14 cellular contexts compared by ENCODE assay signal in the genomic region with DNA sequence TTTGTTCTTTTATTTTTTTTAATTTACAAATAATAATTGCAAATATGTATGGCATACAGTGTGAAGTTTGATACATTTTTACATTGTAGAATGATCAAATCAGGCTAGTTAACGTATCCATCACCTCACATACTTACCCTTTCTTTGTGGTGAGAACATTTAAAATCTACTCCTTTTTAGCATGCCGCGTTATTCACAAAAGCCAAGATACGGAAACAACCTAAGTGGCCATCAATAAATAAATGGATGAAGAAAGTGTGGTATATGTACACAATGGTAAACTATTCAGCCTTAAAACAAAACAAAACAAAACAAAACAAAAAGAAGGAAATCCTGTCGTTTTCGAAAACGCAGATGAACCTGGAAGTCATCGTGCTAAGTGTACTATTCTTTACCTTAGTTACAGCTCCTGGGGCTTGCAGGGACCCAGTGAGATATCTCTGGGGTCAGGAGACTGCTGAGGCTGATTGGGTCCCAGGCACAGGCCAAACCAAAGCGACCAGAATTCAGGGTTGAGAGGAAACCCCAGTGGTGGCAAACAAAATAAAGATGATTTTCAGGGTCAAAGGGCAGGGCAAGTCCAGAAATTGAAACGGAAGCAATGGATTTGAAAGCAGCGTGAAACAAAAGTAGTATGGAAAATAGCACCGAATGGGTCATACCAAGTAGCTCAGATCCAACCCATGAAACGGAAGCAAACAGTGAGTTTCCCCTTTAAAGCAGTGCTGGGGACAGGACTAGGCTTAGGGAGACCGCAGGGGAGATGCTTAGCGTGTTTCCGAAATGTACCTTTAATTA.
DNase-seq lines count a peak whose midpoint lies in the region; ATAC-seq and TF ChIP-seq lines count a peak whose summit lies in the region.
"Had no signal": no experiment of that assay in that cellular context is flagged by ENCODE, and none has a peak within 500 bp of the region (broad histone marks: within the 10 kb centered on the region; RNA-seq: fewer than 3 reads in every experiment).

No MANE protein-coding gene starts in this region.

- peaks cover 0 to 3% (median 0%) of the 10 kb centered on the region in 45 donors for H3K27me3 ChIP-seq in dorsolateral prefrontal cortex
- H3K27me3 ChIP-seq: BE2C had no signal

- no peaks in the 10 kb centered on the region for H3K36me3 ChIP-seq in HEK293 (ENCODE audit: control insufficient read depth in 2 of 2, insufficient read depth in 1 of 2, low read length in 2 of 2)
- H3K36me3 ChIP-seq: BE2C had no signal

- H3K27me3 Mint-ChIP-seq in WTC11 (ENCODE audit: low read depth) (no peaks in the 10 kb centered on the region), endothelial cell (ENCODE audit: unreplicated experiment) (no peaks in the 10 kb centered on the region)

- TF ChIP-seq CTCF in HEK293 (tag by site-specific recombination; IDR thresholded peaks at IDR 0.05): no peak
- no peak for TF ChIP-seq CTCF in WTC11 (IDR thresholded peaks at IDR 0.05)
- no peak for TF ChIP-seq CTCF in endothelial cell (IDR thresholded peaks at IDR 0.05; ENCODE audit: unreplicated experiment)
- no peak for TF ChIP-seq CTCF in dorsolateral prefrontal cortex (IDR thresholded peaks at IDR 0.05 in 54 of 56, conservative IDR thresholded peaks at IDR 0.05 in 2 of 56; ENCODE audit: low read depth in 1 of 56, partially characterized antibody in 56 of 56)

- H3K4me1 ChIP-seq in HEK293 (ENCODE audit: control insufficient read depth, insufficient read depth, low read length): no peaks in the 10 kb centered on the region
- H3K4me1 ChIP-seq: A549, BE2C had no signal

- H3K4me3 Mint-ChIP-seq in WTC11 (no peak overlapping the region), endothelial cell (ENCODE audit: unreplicated experiment) (no peak overlapping the region)
- H3K4me3 Mint-ChIP-seq: CD14-positive monocyte; CD8-positive, alpha-beta memory T cell; IgD-negative memory B cell had no signal

- H3K9me3 ChIP-seq in HEK293 (ENCODE audit: control insufficient read depth, insufficient read depth, low read depth, low read length): no peaks in the 10 kb centered on the region
- H3K9me3 ChIP-seq: A549, BE2C, Caco-2 had no signal

- POLR2A ChIA-PET in HEK293 (lab: Yijun Ruan, JAX): no interaction called here
- POLR2A ChIA-PET in WTC11 (lab: Charles Lee): no interaction called here

- 0 out of 2 replicates have a peak, but pooled peaks have one; percentile 14 for ATAC-seq in WTC11
- ATAC-seq: A549 had no signal

- DNase-seq in WTC11 (ENCODE audit: low spot score) (no peak), endothelial cell (ENCODE audit: low spot score) (no peak), dorsolateral prefrontal cortex (no peak), SW 1271 (lab: John Stamatoyannopoulos, UW) (no peak)
- no peak for DNase-seq in central memory CD4-positive, alpha-beta T cell
- DNase-seq: CD8-positive, alpha-beta memory T cell; DND-41; GDM1 had no signal

- H3K36me3 Mint-ChIP-seq in WTC11: no peaks in the 10 kb centered on the region
- no peaks in the 10 kb centered on the region for H3K36me3 Mint-ChIP-seq in endothelial cell (ENCODE audit: low read depth, unreplicated experiment)
- H3K36me3 Mint-ChIP-seq: CD14-positive monocyte; CD8-positive, alpha-beta memory T cell had no signal

- CTCF ChIA-PET in HEK293 (lab: Yijun Ruan, JAX) (interaction anchor here (0.7 kb wide), 1 partner anchor 187 kb away, joined by 3 read pairs; no protein-coding TSS in a partner anchor), WTC11 (lab: Charles Lee) (interaction anchor here (0.6 kb wide), 1 partner anchor 216 kb away, joined by 3 read pairs; no protein-coding TSS in a partner anchor)

- H3K27ac ChIP-seq in HEK293 (ENCODE audit: extremely low read depth, low read depth, low read length): no peak overlapping the region
- H3K27ac ChIP-seq in dorsolateral prefrontal cortex: no peak overlapping the region

- intact Hi-C loops in dorsolateral prefrontal cortex (cut with DNase I): no loop called here

- H3K4me3 ChIP-seq in HEK293 (ENCODE audit: low read depth, low read length) (no peak overlapping the region), dorsolateral prefrontal cortex (no peak overlapping the region)
- H3K4me3 ChIP-seq: A549 had no signal

- H3K27ac Mint-ChIP-seq in WTC11 (no peak overlapping the region), endothelial cell (ENCODE audit: unreplicated experiment) (peak overlapping the region; percentile 70)
- H3K27ac Mint-ChIP-seq: CD14-positive monocyte; CD8-positive, alpha-beta memory T cell; IgD-negative memory B cell had no signal

- H3K9me3 Mint-ChIP-seq in WTC11 (peaks cover 10% of the 10 kb centered on the region), endothelial cell (ENCODE audit: unreplicated experiment) (no peaks in the 10 kb centered on the region)

- H3K4me1 Mint-ChIP-seq in WTC11 (peaks cover 34% of the 10 kb centered on the region), endothelial cell (ENCODE audit: unreplicated experiment) (peaks cover 17% of the 10 kb centered on the region)
- H3K4me1 Mint-ChIP-seq: CD14-positive monocyte; CD8-positive, alpha-beta memory T cell; IgD-negative memory B cell had no signal

TF ChIP-seq in HEK293, 187 proteins besides CTCF, POLR2A, EP300 and RAD21 (continues in another document):
- TF ChIP-seq, protein P1, sequence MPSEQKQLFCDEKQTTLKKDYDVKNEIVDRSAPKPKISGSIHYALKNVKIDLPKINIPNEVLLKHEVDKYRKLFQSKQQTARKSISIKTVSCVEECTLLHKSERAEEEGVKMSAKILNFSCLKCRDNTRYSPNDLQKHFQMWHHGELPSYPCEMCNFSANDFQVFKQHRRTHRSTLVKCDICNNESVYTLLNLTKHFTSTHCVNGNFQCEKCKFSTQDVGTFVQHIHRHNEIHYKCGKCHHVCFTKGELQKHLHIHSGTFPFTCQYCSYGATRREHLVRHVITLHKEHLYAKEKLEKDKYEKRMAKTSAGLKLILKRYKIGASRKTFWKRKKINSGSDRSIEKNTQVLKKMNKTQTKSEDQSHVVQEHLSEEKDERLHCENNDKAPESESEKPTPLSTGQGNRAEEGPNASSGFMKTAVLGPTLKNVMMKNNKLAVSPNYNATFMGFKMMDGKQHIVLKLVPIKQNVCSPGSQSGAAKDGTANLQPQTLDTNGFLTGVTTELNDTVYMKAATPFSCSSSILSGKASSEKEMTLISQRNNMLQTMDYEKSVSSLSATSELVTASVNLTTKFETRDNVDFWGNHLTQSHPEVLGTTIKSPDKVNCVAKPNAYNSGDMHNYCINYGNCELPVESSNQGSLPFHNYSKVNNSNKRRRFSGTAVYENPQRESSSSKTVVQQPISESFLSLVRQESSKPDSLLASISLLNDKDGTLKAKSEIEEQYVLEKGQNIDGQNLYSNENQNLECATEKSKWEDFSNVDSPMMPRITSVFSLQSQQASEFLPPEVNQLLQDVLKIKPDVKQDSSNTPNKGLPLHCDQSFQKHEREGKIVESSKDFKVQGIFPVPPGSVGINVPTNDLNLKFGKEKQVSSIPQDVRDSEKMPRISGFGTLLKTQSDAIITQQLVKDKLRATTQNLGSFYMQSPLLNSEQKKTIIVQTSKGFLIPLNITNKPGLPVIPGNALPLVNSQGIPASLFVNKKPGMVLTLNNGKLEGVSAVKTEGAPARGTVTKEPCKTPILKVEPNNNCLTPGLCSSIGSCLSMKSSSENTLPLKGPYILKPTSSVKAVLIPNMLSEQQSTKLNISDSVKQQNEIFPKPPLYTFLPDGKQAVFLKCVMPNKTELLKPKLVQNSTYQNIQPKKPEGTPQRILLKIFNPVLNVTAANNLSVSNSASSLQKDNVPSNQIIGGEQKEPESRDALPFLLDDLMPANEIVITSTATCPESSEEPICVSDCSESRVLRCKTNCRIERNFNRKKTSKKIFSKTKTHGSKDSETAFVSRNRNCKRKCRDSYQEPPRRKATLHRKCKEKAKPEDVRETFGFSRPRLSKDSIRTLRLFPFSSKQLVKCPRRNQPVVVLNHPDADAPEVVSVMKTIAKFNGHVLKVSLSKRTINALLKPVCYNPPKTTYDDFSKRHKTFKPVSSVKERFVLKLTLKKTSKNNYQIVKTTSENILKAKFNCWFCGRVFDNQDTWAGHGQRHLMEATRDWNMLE (tag by site-specific recombination; conservative IDR thresholded peaks at IDR 0.05; ENCODE audit: low read depth): no peak

TF ChIP-seq in WTC11, 78 proteins besides CTCF, POLR2A, EP300 and RAD21 (continues in another document):
- TF ChIP-seq, protein P2, sequence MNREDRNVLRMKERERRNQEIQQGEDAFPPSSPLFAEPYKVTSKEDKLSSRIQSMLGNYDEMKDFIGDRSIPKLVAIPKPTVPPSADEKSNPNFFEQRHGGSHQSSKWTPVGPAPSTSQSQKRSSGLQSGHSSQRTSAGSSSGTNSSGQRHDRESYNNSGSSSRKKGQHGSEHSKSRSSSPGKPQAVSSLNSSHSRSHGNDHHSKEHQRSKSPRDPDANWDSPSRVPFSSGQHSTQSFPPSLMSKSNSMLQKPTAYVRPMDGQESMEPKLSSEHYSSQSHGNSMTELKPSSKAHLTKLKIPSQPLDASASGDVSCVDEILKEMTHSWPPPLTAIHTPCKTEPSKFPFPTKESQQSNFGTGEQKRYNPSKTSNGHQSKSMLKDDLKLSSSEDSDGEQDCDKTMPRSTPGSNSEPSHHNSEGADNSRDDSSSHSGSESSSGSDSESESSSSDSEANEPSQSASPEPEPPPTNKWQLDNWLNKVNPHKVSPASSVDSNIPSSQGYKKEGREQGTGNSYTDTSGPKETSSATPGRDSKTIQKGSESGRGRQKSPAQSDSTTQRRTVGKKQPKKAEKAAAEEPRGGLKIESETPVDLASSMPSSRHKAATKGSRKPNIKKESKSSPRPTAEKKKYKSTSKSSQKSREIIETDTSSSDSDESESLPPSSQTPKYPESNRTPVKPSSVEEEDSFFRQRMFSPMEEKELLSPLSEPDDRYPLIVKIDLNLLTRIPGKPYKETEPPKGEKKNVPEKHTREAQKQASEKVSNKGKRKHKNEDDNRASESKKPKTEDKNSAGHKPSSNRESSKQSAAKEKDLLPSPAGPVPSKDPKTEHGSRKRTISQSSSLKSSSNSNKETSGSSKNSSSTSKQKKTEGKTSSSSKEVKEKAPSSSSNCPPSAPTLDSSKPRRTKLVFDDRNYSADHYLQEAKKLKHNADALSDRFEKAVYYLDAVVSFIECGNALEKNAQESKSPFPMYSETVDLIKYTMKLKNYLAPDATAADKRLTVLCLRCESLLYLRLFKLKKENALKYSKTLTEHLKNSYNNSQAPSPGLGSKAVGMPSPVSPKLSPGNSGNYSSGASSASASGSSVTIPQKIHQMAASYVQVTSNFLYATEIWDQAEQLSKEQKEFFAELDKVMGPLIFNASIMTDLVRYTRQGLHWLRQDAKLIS (CRISPR knock-in tag; IDR thresholded peaks at IDR 0.05; ENCODE audit: borderline replicate concordance): no peak
- TF ChIP-seq OVOL2 (CRISPR knock-in tag; IDR thresholded peaks at IDR 0.05; ENCODE audit: borderline replicate concordance): no peak
